2 cellular contexts compared by ENCODE assay signal in the genomic region with DNA sequence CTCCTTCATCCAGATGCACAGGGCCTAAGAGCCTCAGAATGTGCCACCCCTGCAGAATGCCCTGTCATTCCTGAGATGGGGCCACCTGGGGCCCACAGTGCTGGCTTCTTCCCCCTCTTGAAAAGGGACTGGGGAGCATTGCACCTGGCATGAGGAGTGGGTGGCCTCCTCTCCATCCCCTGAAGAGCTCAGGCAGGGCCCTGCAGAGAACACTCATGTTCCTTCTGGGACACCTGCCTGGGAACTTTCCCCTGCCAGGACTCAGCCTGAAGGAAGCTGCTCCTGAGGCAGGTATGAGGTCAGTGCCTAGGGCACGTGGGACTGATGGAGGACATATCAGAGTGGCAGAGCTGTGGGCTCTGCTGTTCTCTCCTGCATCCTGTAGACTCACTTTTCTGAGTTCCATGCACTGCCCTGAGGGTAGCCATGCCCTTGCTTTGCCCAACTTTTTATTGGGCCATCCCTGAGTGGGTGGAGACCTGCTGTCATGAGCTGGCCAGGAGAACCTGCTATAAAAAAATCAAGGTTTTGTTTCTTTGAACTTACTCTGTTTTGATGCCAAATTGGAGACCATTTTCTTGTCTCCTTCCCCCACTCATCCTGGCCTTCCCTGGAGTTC.
TF ChIP-seq lines count a peak whose summit lies in the region.

No MANE protein-coding gene starts in this region.

TF ChIP-seq in HEK293, 187 proteins besides CTCF, POLR2A, EP300 and RAD21 (continued from another document):
- no peak for TF ChIP-seq ZNF777 (tag by site-specific recombination; IDR thresholded peaks at IDR 0.05; ENCODE audit: borderline replicate concordance)
TF ChIP-seq in HEK293: peak in this region for 1.

TF ChIP-seq in neural cell, 6 proteins besides CTCF, POLR2A, EP300 and RAD21:
- no peak for TF ChIP-seq REST (IDR thresholded peaks at IDR 0.05; ENCODE audit: borderline replicate concordance)
